ENCODE assay signal across 24 cellular contexts in the genomic region with DNA sequence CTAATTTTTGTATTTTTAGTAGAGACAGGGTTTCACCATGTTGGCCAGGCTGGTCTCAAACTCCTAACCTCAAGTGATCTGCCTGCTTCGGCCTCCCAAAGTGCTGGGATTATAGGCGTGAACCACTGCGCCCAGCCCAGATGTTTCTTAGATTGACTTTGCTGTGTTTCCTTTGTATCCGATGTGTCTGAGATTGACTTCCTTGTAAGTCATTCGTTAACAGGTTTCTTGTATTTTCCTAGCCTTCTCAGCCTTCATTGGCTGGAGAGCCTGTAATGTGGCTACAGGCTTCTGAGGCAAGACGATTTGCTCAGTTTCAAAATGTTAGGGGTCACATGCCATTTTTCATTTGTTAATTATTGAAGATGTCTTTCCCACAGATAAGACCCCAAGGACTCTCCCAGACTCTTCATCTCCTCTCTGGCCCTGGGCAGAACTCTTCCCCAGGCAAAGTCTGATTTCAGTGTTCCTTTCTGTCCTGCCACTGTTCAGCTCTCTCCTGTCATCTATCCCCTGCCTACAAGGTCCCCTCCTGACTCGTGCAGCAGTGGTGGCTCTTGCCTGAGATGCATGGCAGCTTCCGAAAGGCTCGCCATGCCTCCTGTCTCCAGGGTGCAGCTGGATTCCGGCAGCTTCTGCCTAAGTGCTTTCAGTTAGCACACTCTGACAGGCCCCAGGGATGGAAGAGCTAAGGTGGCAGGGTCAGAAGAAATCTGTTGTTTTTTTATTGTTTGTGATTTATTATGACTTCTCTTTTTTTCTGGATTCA.
DNase-seq lines count a peak whose midpoint lies in the region; ATAC-seq, FAIRE-seq and TF ChIP-seq lines count a peak whose summit lies in the region.
"Had no signal": no experiment of that assay in that cellular context is flagged by ENCODE, and none has a peak within 500 bp of the region (broad histone marks: within the 10 kb centered on the region; RNA-seq: fewer than 3 reads in every experiment).

No MANE protein-coding gene starts in this region.

- no peak for DNase-seq in CD4-positive, CD25-positive, alpha-beta regulatory T cell
- no peak for DNase-seq in left colon
- DNase-seq in trophoblast cell: no peak
- DNase-seq in H4 (ENCODE audit: low spot score): no peak
- DNase-seq in suprapubic skin (ENCODE audit: low spot score in 2 of 2): no peak
- DNase-seq in urothelium cell line (ENCODE audit: low spot score): no peak
- DNase-seq in pons (ENCODE audit: low spot score): no peak
- DNase-seq: activated gamma-delta T cell treated with Interleukin-2 at 50 U/mL for 16 hours; foreskin melanocyte; hypothalamus; NCI-H774; SHP77 treated with DMSO at 0.1 percent for 48 hours; stimulated activated CD4-positive, alpha-beta T cell treated with anti-CD3 and anti-CD28 coated beads, Interleukin-4, amount 100 ng/mL, for 4 hours; stomach had no signal

- no peak overlapping the region for H3K4me3 Mint-ChIP-seq in CD4-positive, CD25-positive, alpha-beta regulatory T cell
- H3K4me3 Mint-ChIP-seq: natural killer cell treated with Interleukin-12 subunit alpha and Interleukin-12 subunit beta and Interleukin-15 and Interleukin-18, amount 100 ng/mL, for 72 hours; T-helper 1 cell treated with Interleukin-12 subunit alpha and Interleukin-12 subunit beta and Interleukin-4 antibody, amounts not matched to agents 30 μg/mL and 1 μg/mL, for 36 hours had no signal

- no peak overlapping the region for H2BK120ac ChIP-seq in trophoblast cell (ENCODE audit: insufficient read depth, low read length, poor library complexity)

- no peak overlapping the region for H4K8ac ChIP-seq in trophoblast cell (ENCODE audit: low read depth, low read length)

- H2BK12ac ChIP-seq in trophoblast cell (ENCODE audit: low read length): peak overlapping the region; percentile 8

- peak overlapping the region; percentile 32 for H3K18ac ChIP-seq in trophoblast cell (ENCODE audit: low read length)

- peak overlapping the region; percentile 8 for H3K14ac ChIP-seq in trophoblast cell (ENCODE audit: low read length)

- H3K23ac ChIP-seq in trophoblast cell (ENCODE audit: low read length): no peak overlapping the region

- no peak for ATAC-seq in CD4-positive, CD25-positive, alpha-beta regulatory T cell (ENCODE audit: low read depth in 2 of 2)
- ATAC-seq in SK-N-SH treated with all-trans-retinoic acid at 6 μM for 48 hours (peak; percentile 6; the same call in 1 of the 3 replicates), left colon (peak; percentile 76)
- ATAC-seq: K562; natural killer cell treated with Interleukin-12 subunit alpha and Interleukin-12 subunit beta and Interleukin-15 and Interleukin-18, amount 100 ng/mL, for 72 hours had no signal

- no peak overlapping the region for H4K12ac ChIP-seq in trophoblast cell (ENCODE audit: low read depth, low read length)

- H3K9me3 Mint-ChIP-seq in CD4-positive, CD25-positive, alpha-beta regulatory T cell: peaks cover 0 to 1% (median 0%) of the 10 kb centered on the region in 7 donors
- H3K9me3 Mint-ChIP-seq: natural killer cell treated with Interleukin-12 subunit alpha and Interleukin-12 subunit beta and Interleukin-15 and Interleukin-18, amount 100 ng/mL, for 72 hours; T-helper 1 cell treated with Interleukin-12 subunit alpha and Interleukin-12 subunit beta and Interleukin-4 antibody, amounts not matched to agents 30 μg/mL and 1 μg/mL, for 36 hours had no signal

- no peak overlapping the region for H3K27ac ChIP-seq in CD4-positive, CD25-positive, alpha-beta regulatory T cell (ENCODE audit: insufficient read depth, low read length, poor library complexity, severe bottlenecking)
- H3K27ac ChIP-seq in trophoblast cell (ENCODE audit: low read depth, low read length) (no peak overlapping the region), suprapubic skin (no peak overlapping the region)
- H3K27ac ChIP-seq: BLaER1, epithelial cell of prostate, stomach, vagina had no signal

- H3K36me3 ChIP-seq in CD4-positive, CD25-positive, alpha-beta regulatory T cell (ENCODE audit: control insufficient read depth, insufficient read depth, low read length): no peaks in the 10 kb centered on the region
- H3K36me3 ChIP-seq in trophoblast cell (ENCODE audit: control insufficient read depth in 1 of 2, insufficient read depth in 2 of 2, low read length in 2 of 2): no peaks in the 10 kb centered on the region
- no peaks in the 10 kb centered on the region for H3K36me3 ChIP-seq in suprapubic skin
- H3K36me3 ChIP-seq: adrenal gland, stomach, vagina had no signal

- no peaks in the 10 kb centered on the region for H3K4me1 ChIP-seq in CD4-positive, CD25-positive, alpha-beta regulatory T cell (ENCODE audit: control insufficient read depth, insufficient read depth, low read length, poor library complexity, severe bottlenecking)
- H3K4me1 ChIP-seq in trophoblast cell (ENCODE audit: control insufficient read depth in 1 of 2, insufficient read depth in 2 of 2, low read length in 2 of 2) (peaks cover 0 to 8% of the 10 kb centered on the region in 2 experiments), suprapubic skin (peaks cover 27% of the 10 kb centered on the region)

- no peak overlapping the region for H2AFZ ChIP-seq in trophoblast cell (ENCODE audit: insufficient read depth, low read length, poor library complexity)

- TF ChIP-seq EP300 in suprapubic skin (IDR thresholded peaks at IDR 0.05): no peak

- H3K79me2 ChIP-seq in trophoblast cell (ENCODE audit: control insufficient read depth, insufficient read depth, low read length, poor library complexity): no peaks in the 10 kb centered on the region

- no peak for TF ChIP-seq POLR2A in suprapubic skin (IDR thresholded peaks at IDR 0.05)

- TF ChIP-seq CTCF in suprapubic skin (IDR thresholded peaks at IDR 0.05): no peak

- H2AK5ac ChIP-seq in trophoblast cell (ENCODE audit: low read length): peak overlapping the region; percentile 18

- H3K27me3 Mint-ChIP-seq in CD4-positive, CD25-positive, alpha-beta regulatory T cell: peaks cover 4% of the 10 kb centered on the region
- H3K27me3 Mint-ChIP-seq: natural killer cell treated with Interleukin-12 subunit alpha and Interleukin-12 subunit beta and Interleukin-15 and Interleukin-18, amount 100 ng/mL, for 72 hours had no signal

- no peaks in the 10 kb centered on the region for H3K79me1 ChIP-seq in trophoblast cell (ENCODE audit: low read length)

- no peak overlapping the region for H4K91ac ChIP-seq in trophoblast cell (ENCODE audit: low read depth, low read length)

- no peak overlapping the region for H3K9ac ChIP-seq in trophoblast cell (ENCODE audit: low read length)
- H3K9ac ChIP-seq: BLaER1 had no signal

- H3K4me1 Mint-ChIP-seq in CD4-positive, CD25-positive, alpha-beta regulatory T cell: peaks cover 0 to 5% (median 4%) of the 10 kb centered on the region in 4 donors

- H3K4ac ChIP-seq in trophoblast cell (ENCODE audit: low read depth, low read length): no peak overlapping the region

- H3K36me3 Mint-ChIP-seq in CD4-positive, CD25-positive, alpha-beta regulatory T cell: peaks cover 28% of the 10 kb centered on the region
- H3K36me3 Mint-ChIP-seq: natural killer cell treated with Interleukin-12 subunit alpha and Interleukin-12 subunit beta and Interleukin-15 and Interleukin-18, amount 100 ng/mL, for 72 hours had no signal

- no peak overlapping the region for H2BK5ac ChIP-seq in trophoblast cell (ENCODE audit: low read depth, low read length, poor library complexity)

- H3K27ac Mint-ChIP-seq in CD4-positive, CD25-positive, alpha-beta regulatory T cell: peak overlapping the region in 2 of 3 donors; percentile 50 to 68
- H3K27ac Mint-ChIP-seq: natural killer cell treated with Interleukin-12 subunit alpha and Interleukin-12 subunit beta and Interleukin-15 and Interleukin-18, amount 100 ng/mL, for 72 hours; T-helper 1 cell treated with Interleukin-12 subunit alpha and Interleukin-12 subunit beta and Interleukin-4 antibody, amounts not matched to agents 30 μg/mL and 1 μg/mL, for 36 hours had no signal

- FAIRE-seq in urothelium cell line (lab: Jason Lieb, UNC): no peak
- FAIRE-seq: A204.1, K562, keratinocyte had no signal

- H3K9me3 ChIP-seq in CD4-positive, CD25-positive, alpha-beta regulatory T cell (ENCODE audit: control insufficient read depth in 2 of 2, low read length in 2 of 2): no peaks in the 10 kb centered on the region
- H3K9me3 ChIP-seq in trophoblast cell (ENCODE audit: insufficient read depth, low read depth, low read length) (peaks cover 2% of the 10 kb centered on the region), suprapubic skin (no peaks in the 10 kb centered on the region)
- H3K9me3 ChIP-seq: adrenal gland, BLaER1, stomach, vagina had no signal

- H3K4me2 ChIP-seq in trophoblast cell (ENCODE audit: low read length): no peak overlapping the region
- H3K4me2 ChIP-seq: BLaER1 had no signal

- no peaks in the 10 kb centered on the region for H3K27me3 ChIP-seq in CD4-positive, CD25-positive, alpha-beta regulatory T cell (ENCODE audit: control insufficient read depth, insufficient read depth, low read length)
- no peaks in the 10 kb centered on the region for H3K27me3 ChIP-seq in trophoblast cell (ENCODE audit: insufficient read depth, low read length)
- H3K27me3 ChIP-seq in suprapubic skin: no peaks in the 10 kb centered on the region
- H3K27me3 ChIP-seq: adrenal gland, BLaER1, stomach, vagina had no signal

- no CpG with 5 or more reads among the region's 10 CpGs for WGBS in trophoblast cell (ENCODE audit: extremely low coverage, insufficient coverage, insufficient read length)
- 91% methylated on average over 10 of the region's 10 CpGs for WGBS in suprapubic skin

- no peak overlapping the region for H3K4me3 ChIP-seq in CD4-positive, CD25-positive, alpha-beta regulatory T cell (ENCODE audit: low read depth, low read length)
- H3K4me3 ChIP-seq in trophoblast cell (ENCODE audit: low read depth, low read length) (no peak overlapping the region), suprapubic skin (no peak overlapping the region)
- H3K4me3 ChIP-seq: adrenal gland, BLaER1, K562, stomach, vagina had no signal

- intact Hi-C loops in left colon (cut with DNase I, micrococcal nuclease): no loop called here

TF ChIP-seq in SK-N-SH treated with all-trans-retinoic acid at 6 μM for 48 hours, 23 proteins besides CTCF, POLR2A, EP300 and RAD21:
- TF ChIP-seq TCF4 (CRISPR knock-in tag; IDR thresholded peaks at IDR 0.05; ENCODE audit: borderline replicate concordance) (no peak), TOX (CRISPR knock-in tag; IDR thresholded peaks at IDR 0.05; ENCODE audit: borderline replicate concordance) (no peak), RARB (CRISPR knock-in tag; IDR thresholded peaks at IDR 0.05) (no peak)
TF ChIP-seq in SK-N-SH treated with all-trans-retinoic acid at 6 μM for 48 hours: peak in this region for 0.

Comparison
In these comparisons a context has a peak if more than half of its experiments do, and no peak if none do; other contexts are left out.
1. ATAC-seq: peak in SK-N-SH treated with all-trans-retinoic acid at 6 μM for 48 hours (single experiment) and left colon (single experiment); none in CD4-positive, CD25-positive, alpha-beta regulatory T cell (0 of 2).